In genomic region chr20:57159193-57159851, GRCh38 we compare ENCODE assay signal across 21 cellular contexts.
DNase-seq lines count a peak whose midpoint lies in the region; ATAC-seq, FAIRE-seq and TF ChIP-seq lines count a peak whose summit lies in the region.
"Had no signal": no experiment of that assay in that cellular context is flagged by ENCODE, and none has a peak within 500 bp of the region (broad histone marks: within the 10 kb centered on the region; RNA-seq: fewer than 3 reads in every experiment).

No MANE protein-coding gene starts in this region.

- no peak for TF ChIP-seq RAD21 in K562 (CRISPR knock-in tag; conservative IDR thresholded peaks at IDR 0.05 in 1 of 2, IDR thresholded peaks at IDR 0.05 in 1 of 2)

- H3K27me3 Mint-ChIP-seq in neural progenitor cell (ENCODE audit: insufficient read depth, low read depth): peaks cover 8% of the 10 kb centered on the region

- CTCF ChIA-PET in K562 (lab: Yijun Ruan, JAX; ENCODE audit: low intra/inter-chr PET ratio): no interaction called here

- intact Hi-C loops in K562 (cut with micrococcal nuclease): no loop called here
- intact Hi-C loops in mucosa of descending colon (cut with DNase I, micrococcal nuclease): no loop called here

- H3K9me3 Mint-ChIP-seq in neural progenitor cell: no peaks in the 10 kb centered on the region

- BruUV-seq in K562 (replicated peaks; lab: Mats Ljungman, UMichigan): no TSS peak

- ATAC-seq in K562 (no peak), mucosa of descending colon (no peak)
- ATAC-seq: A549, Right ventricle myocardium inferior had no signal

- no peak overlapping the region for H3K27ac ChIP-seq in K562 (ENCODE audit: extremely low read depth, low read depth, low read length)
- H3K27ac ChIP-seq in neural progenitor cell: no peak overlapping the region
- H3K27ac ChIP-seq: A549; BLaER1 treated with 17β-estradiol and CSF1 and Interleukin-3, amounts not matched to agents 10 nM and 100 nM; PC-9 had no signal

- H4K20me1 ChIP-seq in K562 (replicated peaks; ENCODE audit: control insufficient read depth, insufficient read depth, low read length): no peaks in the 10 kb centered on the region
- no peaks in the 10 kb centered on the region for H4K20me1 ChIP-seq in neural progenitor cell (ENCODE audit: low read depth)
- H4K20me1 ChIP-seq: BLaER1 treated with 17β-estradiol and CSF1 and Interleukin-3, amounts not matched to agents 10 nM and 100 nM had no signal

- TF ChIP-seq CTCF in K562 (IDR thresholded peaks at IDR 0.05 in 2 of 3, conservative IDR thresholded peaks at IDR 0.05 in 1 of 3; ENCODE audit: insufficient read depth in 2 of 3, low read depth in 1 of 3, low read length in 3 of 3) (no peak), neural progenitor cell (IDR thresholded peaks at IDR 0.05) (no peak), mucosa of descending colon (IDR thresholded peaks at IDR 0.05) (no peak)

- H3K9me1 ChIP-seq in K562 (ENCODE audit: control insufficient read depth, insufficient read depth, low read length): no peaks in the 10 kb centered on the region

- H2AFZ ChIP-seq in K562 (ENCODE audit: low read depth, low read length) (no peak overlapping the region), neural progenitor cell (replicated peaks) (no peak overlapping the region)
- H2AFZ ChIP-seq: PC-9 had no signal

- no peak for FAIRE-seq in K562 (lab: Jason Lieb, UNC)
- FAIRE-seq: A549, D721Med had no signal

- H3K4me1 ChIP-seq in K562 (replicated peaks in 1 of 2; ENCODE audit: control insufficient read depth in 2 of 2, insufficient read depth in 2 of 2, low read length in 2 of 2) (no peaks in the 10 kb centered on the region), neural progenitor cell (peaks cover 9% of the 10 kb centered on the region), mucosa of descending colon (ENCODE audit: low read depth) (no peaks in the 10 kb centered on the region)
- H3K4me1 ChIP-seq: A549 had no signal

- H3K9me3 ChIP-seq in K562 (replicated peaks; ENCODE audit: control insufficient read depth, insufficient read depth, low read depth, low read length) (no peaks in the 10 kb centered on the region), neural progenitor cell (ENCODE audit: low read depth) (no peaks in the 10 kb centered on the region), mucosa of descending colon (no peaks in the 10 kb centered on the region)

- no peak overlapping the region for H3K4me3 Mint-ChIP-seq in neural progenitor cell
- H3K4me3 Mint-ChIP-seq: CD4-positive, alpha-beta T cell had no signal

- no peak for TF ChIP-seq EP300 in K562 (IDR thresholded peaks at IDR 0.05; ENCODE audit: low read length)

- H3K4me3 ChIP-seq in H7 (ENCODE audit: insufficient read depth, low read depth, low read length): no peak overlapping the region
- H3K4me3 ChIP-seq in K562: no peak overlapping the region
- H3K4me3 ChIP-seq in neural progenitor cell: no peak overlapping the region
- H3K4me3 ChIP-seq in mucosa of descending colon: no peak overlapping the region
- H3K4me3 ChIP-seq: A549; BLaER1 treated with 17β-estradiol and CSF1 and Interleukin-3, amounts not matched to agents 10 nM and 100 nM; PC-9 had no signal

- H3K27ac Mint-ChIP-seq in neural progenitor cell: no peak overlapping the region
- H3K27ac Mint-ChIP-seq: CD4-positive, alpha-beta T cell had no signal

- POLR2A ChIA-PET in K562 (lab: Yijun Ruan, JAX): interaction anchor here (0.6 kb wide), 1 partner anchor 318 kb away, joined by 3 read pairs; no protein-coding TSS in a partner anchor

- TF ChIP-seq POLR2A in K562 (conservative IDR thresholded peaks at IDR 0.05): no peak

- H3K36me3 ChIP-seq in H7 (replicated peaks; ENCODE audit: control insufficient read depth, insufficient read depth, low read length) (no peaks in the 10 kb centered on the region), K562 (ENCODE audit: control insufficient read depth, insufficient read depth, low read length) (no peaks in the 10 kb centered on the region), neural progenitor cell (no peaks in the 10 kb centered on the region), mucosa of descending colon (ENCODE audit: low read depth) (no peaks in the 10 kb centered on the region)
- H3K36me3 ChIP-seq: BLaER1 treated with 17β-estradiol and CSF1 and Interleukin-3, amounts not matched to agents 10 nM and 100 nM had no signal

- peaks cover 12% of the 10 kb centered on the region for H3F3A ChIP-seq in neural progenitor cell (ENCODE audit: low read depth)

- no peaks in the 10 kb centered on the region for H3K27me3 ChIP-seq in H7 (ENCODE audit: control insufficient read depth, insufficient read depth, low read length)
- peaks cover 10 to 60% of the 10 kb centered on the region in 2 experiments; a peak in 4 of 5 replicates for H3K27me3 ChIP-seq in K562 (ENCODE audit: control insufficient read depth in 2 of 2, insufficient read depth in 2 of 2, low read length in 2 of 2)
- H3K27me3 ChIP-seq in neural progenitor cell: no peaks in the 10 kb centered on the region
- H3K27me3 ChIP-seq: BLaER1 treated with 17β-estradiol and CSF1 and Interleukin-3, amounts not matched to agents 10 nM and 100 nM had no signal

- peaks cover 3% of the 10 kb centered on the region for H3K36me3 Mint-ChIP-seq in neural progenitor cell

- H3K4me1 Mint-ChIP-seq in neural progenitor cell: peaks cover 11% of the 10 kb centered on the region

- WGBS in K562 (ENCODE audit: insufficient coverage, low coverage, missing lambda C conversion rate): 1% methylated on average over 13 of the region's 13 CpGs

- DNase-seq in ELF-1 (ENCODE audit: low read depth, low spot score) (peak; percentile 39), H7 (peak; percentile 85), K562 (ENCODE audit: extremely low read depth in 1 of 4, low spot score in 3 of 4) (no peak), neural progenitor cell (ENCODE audit: low spot score) (no peak), mucosa of gallbladder (ENCODE audit: low spot score) (no peak), foreskin melanocyte (no peak), mucosa of descending colon (no peak)
- DNase-seq: AML-193; CD4-positive, alpha-beta T cell; IMR-90; NCI-H1048; NCI-H1417; NCI-H1694 treated with DMSO at 0.1 percent for 48 hours; NCI-H2081; NCI-H2227 treated with DMSO at 0.1 percent for 48 hours; NCI-H526 treated with DMSO at 0.1 percent for 48 hours; PC-9 had no signal

- H3K9ac ChIP-seq in K562 (ENCODE audit: insufficient read depth in 1 of 2, low read depth in 2 of 2, low read length in 2 of 2) (no peak overlapping the region), neural progenitor cell (no peak overlapping the region)
- H3K9ac ChIP-seq: BLaER1 treated with 17β-estradiol and CSF1 and Interleukin-3, amounts not matched to agents 10 nM and 100 nM had no signal

- H3K79me2 ChIP-seq in K562 (ENCODE audit: control insufficient read depth, insufficient read depth, low read length) (no peaks in the 10 kb centered on the region), neural progenitor cell (ENCODE audit: low read depth) (no peaks in the 10 kb centered on the region)

- H3K4me2 ChIP-seq in K562 (ENCODE audit: insufficient read depth, low read length) (no peak overlapping the region), neural progenitor cell (peak overlapping the region; percentile 42)
- H3K4me2 ChIP-seq: A549, PC-9 had no signal

- in situ Hi-C loops in K562 (cut with MboI): no loop called here

TF ChIP-seq in K562, 482 proteins besides CTCF, POLR2A, EP300 and RAD21:
- TF ChIP-seq KDM4B (IDR thresholded peaks at IDR 0.05; ENCODE audit: borderline replicate concordance in 2 of 2, low read depth in 1 of 2) (no peak), EWSR1 (IDR thresholded peaks at IDR 0.05; ENCODE audit: borderline replicate concordance, low read depth, partially characterized antibody) (peak; percentile 88), CBX5 (IDR thresholded peaks at IDR 0.05; ENCODE audit: borderline replicate concordance, low read depth) (no peak)
- TF ChIP-seq, protein P1, sequence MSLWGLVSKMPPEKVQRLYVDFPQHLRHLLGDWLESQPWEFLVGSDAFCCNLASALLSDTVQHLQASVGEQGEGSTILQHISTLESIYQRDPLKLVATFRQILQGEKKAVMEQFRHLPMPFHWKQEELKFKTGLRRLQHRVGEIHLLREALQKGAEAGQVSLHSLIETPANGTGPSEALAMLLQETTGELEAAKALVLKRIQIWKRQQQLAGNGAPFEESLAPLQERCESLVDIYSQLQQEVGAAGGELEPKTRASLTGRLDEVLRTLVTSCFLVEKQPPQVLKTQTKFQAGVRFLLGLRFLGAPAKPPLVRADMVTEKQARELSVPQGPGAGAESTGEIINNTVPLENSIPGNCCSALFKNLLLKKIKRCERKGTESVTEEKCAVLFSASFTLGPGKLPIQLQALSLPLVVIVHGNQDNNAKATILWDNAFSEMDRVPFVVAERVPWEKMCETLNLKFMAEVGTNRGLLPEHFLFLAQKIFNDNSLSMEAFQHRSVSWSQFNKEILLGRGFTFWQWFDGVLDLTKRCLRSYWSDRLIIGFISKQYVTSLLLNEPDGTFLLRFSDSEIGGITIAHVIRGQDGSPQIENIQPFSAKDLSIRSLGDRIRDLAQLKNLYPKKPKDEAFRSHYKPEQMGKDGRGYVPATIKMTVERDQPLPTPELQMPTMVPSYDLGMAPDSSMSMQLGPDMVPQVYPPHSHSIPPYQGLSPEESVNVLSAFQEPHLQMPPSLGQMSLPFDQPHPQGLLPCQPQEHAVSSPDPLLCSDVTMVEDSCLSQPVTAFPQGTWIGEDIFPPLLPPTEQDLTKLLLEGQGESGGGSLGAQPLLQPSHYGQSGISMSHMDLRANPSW (CRISPR knock-in tag; IDR thresholded peaks at IDR 0.05): no peak
- TF ChIP-seq, protein P2, sequence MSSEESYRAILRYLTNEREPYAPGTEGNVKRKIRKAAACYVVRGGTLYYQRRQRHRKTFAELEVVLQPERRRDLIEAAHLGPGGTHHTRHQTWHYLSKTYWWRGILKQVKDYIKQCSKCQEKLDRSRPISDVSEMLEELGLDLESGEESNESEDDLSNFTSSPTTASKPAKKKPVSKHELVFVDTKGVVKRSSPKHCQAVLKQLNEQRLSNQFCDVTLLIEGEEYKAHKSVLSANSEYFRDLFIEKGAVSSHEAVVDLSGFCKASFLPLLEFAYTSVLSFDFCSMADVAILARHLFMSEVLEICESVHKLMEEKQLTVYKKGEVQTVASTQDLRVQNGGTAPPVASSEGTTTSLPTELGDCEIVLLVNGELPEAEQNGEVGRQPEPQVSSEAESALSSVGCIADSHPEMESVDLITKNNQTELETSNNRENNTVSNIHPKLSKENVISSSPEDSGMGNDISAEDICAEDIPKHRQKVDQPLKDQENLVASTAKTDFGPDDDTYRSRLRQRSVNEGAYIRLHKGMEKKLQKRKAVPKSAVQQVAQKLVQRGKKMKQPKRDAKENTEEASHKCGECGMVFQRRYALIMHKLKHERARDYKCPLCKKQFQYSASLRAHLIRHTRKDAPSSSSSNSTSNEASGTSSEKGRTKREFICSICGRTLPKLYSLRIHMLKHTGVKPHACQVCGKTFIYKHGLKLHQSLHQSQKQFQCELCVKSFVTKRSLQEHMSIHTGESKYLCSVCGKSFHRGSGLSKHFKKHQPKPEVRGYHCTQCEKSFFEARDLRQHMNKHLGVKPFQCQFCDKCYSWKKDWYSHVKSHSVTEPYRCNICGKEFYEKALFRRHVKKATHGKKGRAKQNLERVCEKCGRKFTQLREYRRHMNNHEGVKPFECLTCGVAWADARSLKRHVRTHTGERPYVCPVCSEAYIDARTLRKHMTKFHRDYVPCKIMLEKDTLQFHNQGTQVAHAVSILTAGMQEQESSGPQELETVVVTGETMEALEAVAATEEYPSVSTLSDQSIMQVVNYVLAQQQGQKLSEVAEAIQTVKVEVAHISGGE (CRISPR knock-in tag; IDR thresholded peaks at IDR 0.05): peak in 1 of 3 experiments; percentile 93; a peak in 2 of 6 replicates

Comparison
In these comparisons a context has a peak if more than half of its experiments do, and no peak if none do; other contexts are left out.
1. DNase-seq: peak in ELF-1 (single experiment) and H7 (single experiment); none in K562 (0 of 4), neural progenitor cell (single experiment), mucosa of gallbladder (single experiment), foreskin melanocyte (single experiment) and mucosa of descending colon (0 of 3).